ENCODE assay signal across 8 cellular contexts in genomic region chr15:59371458-59372351, GRCh38. TPM values are rescaled to one million over a fixed set of nuclear protein-coding genes. Genes with fewer than 3 reads are reported as not detected.
A peak's percentile ranks its signal among the peaks of the same experiment; 100 is the strongest.
DNase-seq lines count a peak whose midpoint lies in the region; ATAC-seq, FAIRE-seq and TF ChIP-seq lines count a peak whose summit lies in the region.

No MANE protein-coding gene starts in this region.

- POLR2A ChIA-PET in AG04449 (lab: Yijun Ruan, JAX): interaction anchor here (1.2 to 1.6 kb wide), 4 partner anchors 12 to 197 kb away, joined by 4 to 14 read pairs (median 6); no protein-coding TSS in a partner anchor

- H3K4me2 ChIP-seq in neural cell (ENCODE audit: low read length): peak overlapping the region; percentile 39

- H3K79me2 ChIP-seq in neural cell (replicated peaks; ENCODE audit: insufficient read depth, low read length): no peaks in the 10 kb centered on the region

- no peaks in the 10 kb centered on the region for H3K36me3 ChIP-seq in neural cell (ENCODE audit: insufficient read depth, low read length)

- peak; percentile 36 for ATAC-seq in GM18502 (IDR thresholded peaks at IDR 0.05; ENCODE audit: poor library complexity, unreplicated experiment)
- peak; percentile 38 for ATAC-seq in HG03354 (IDR thresholded peaks at IDR 0.05; ENCODE audit: poor library complexity, severe bottlenecking, unreplicated experiment)

- no peaks in the 10 kb centered on the region for H3K9me2 ChIP-seq in neural cell (ENCODE audit: insufficient read depth, low read length)

- no peaks in the 10 kb centered on the region for H3K9me3 ChIP-seq in neural cell (ENCODE audit: low read length)

- H4K20me1 ChIP-seq in neural cell (ENCODE audit: insufficient read depth): no peaks in the 10 kb centered on the region

- no peak for TF ChIP-seq RAD21 in neural cell (conservative IDR thresholded peaks at IDR 0.05)

- TF ChIP-seq EP300 in neural cell (conservative IDR thresholded peaks at IDR 0.05; ENCODE audit: poor library complexity, severe bottlenecking): no peak

- TF ChIP-seq CTCF in AG04449 (IDR thresholded peaks at IDR 0.05; ENCODE audit: insufficient read depth, low read length, missing control alignments) (no peak), fibroblast of villous mesenchyme (IDR thresholded peaks at IDR 0.05; ENCODE audit: insufficient read depth, low read depth, low read length) (no peak), neural cell (IDR thresholded peaks at IDR 0.05; ENCODE audit: poor library complexity, severe bottlenecking) (no peak), D721Med (IDR thresholded peaks at IDR 0.05; ENCODE audit: insufficient read depth, missing control alignments) (no peak)

- peak overlapping the region; percentile 65 for H2AFZ ChIP-seq in neural cell (ENCODE audit: low read depth, low read length)

- peak overlapping the region; percentile 72 for H3K9ac ChIP-seq in neural cell (ENCODE audit: low read length)

- CTCF ChIA-PET in AG04449 (lab: Yijun Ruan, JAX): interaction anchor here (1.1 kb wide), 1 partner anchor 127 kb away, joined by 3 read pairs; no protein-coding TSS in a partner anchor

- no peak for DNase-seq in AG04449 (ENCODE audit: low read depth, low spot score)
- peak; percentile 0 for DNase-seq in activated CD4-positive, alpha-beta T cell treated with anti-CD3 and anti-CD28 coated beads, Interleukin-2, amount 50 U/mL, for 1 hour
- no peak for DNase-seq in fibroblast of villous mesenchyme (ENCODE audit: low read depth)
- DNase-seq in D721Med (ENCODE audit: insufficient read length, low spot score): no peak
- DNase-seq in NCI-H187 treated with DMSO at 0.1 percent for 48 hours (lab: John Stamatoyannopoulos, UW): no peak

- H3K27ac ChIP-seq in neural cell (ENCODE audit: low read length): no peak overlapping the region

- no peak for FAIRE-seq in D721Med (lab: Jason Lieb, UNC)

- peaks cover 29% of the 10 kb centered on the region for H3K27me3 ChIP-seq in neural cell (ENCODE audit: insufficient read depth, low read depth, low read length)

- no peaks in the 10 kb centered on the region for H3F3A ChIP-seq in neural cell (ENCODE audit: insufficient read depth, low read length, poor library complexity, severe bottlenecking)

- H3K4me3 ChIP-seq in AG04449 (ENCODE audit: low read depth, low read length): peak overlapping the region; percentile 82
- peak overlapping the region; percentile 84 for H3K4me3 ChIP-seq in fibroblast of villous mesenchyme (ENCODE audit: low read depth, low read length)
- H3K4me3 ChIP-seq in neural cell (ENCODE audit: low read length): peak overlapping the region; percentile 94

TF ChIP-seq in neural cell, 6 proteins besides CTCF, POLR2A, EP300 and RAD21:
- TF ChIP-seq MXI1 (conservative IDR thresholded peaks at IDR 0.05; ENCODE audit: poor library complexity, severe bottlenecking) (no peak), REST (IDR thresholded peaks at IDR 0.05; ENCODE audit: borderline replicate concordance) (no peak), TAF1 (IDR thresholded peaks at IDR 0.05; ENCODE audit: low read depth) (no peak), POLR2AphosphoS5 (IDR thresholded peaks at IDR 0.05) (no peak), EZH2 (IDR thresholded peaks at IDR 0.05; ENCODE audit: borderline replicate concordance, insufficient read depth, low read length, poor library complexity, severe bottlenecking) (no peak), SMC3 (conservative IDR thresholded peaks at IDR 0.05; ENCODE audit: poor library complexity) (no peak)

RNA-seq across cellular contexts. Expression of gene MYO1E, which starts 1.0 kb away (rescaled TPM):
- total RNA-seq in fibroblast of villous mesenchyme: 107 and 123 TPM in 2 replicates
- polyA plus RNA-seq in neural cell: 0.36 and 0.38 TPM in 2 replicates
- 1.9 and 4.1 TPM in 2 replicates for polyA minus RNA-seq in neural cell
